In genomic region chr13:46437811-46438404, GRCh38 we compare ENCODE assay signal across 1 cellular context. TPM values are rescaled to one million over a fixed set of nuclear protein-coding genes. Genes with fewer than 3 reads are reported as not detected.
"Had no signal": no experiment of that assay in that cellular context is flagged by ENCODE, and none has a peak within 500 bp of the region (broad histone marks: within the 10 kb centered on the region; RNA-seq: fewer than 3 reads in every experiment).

No MANE protein-coding gene starts in this region.

RNA-seq across cellular contexts. Expression of gene RUBCNL, which starts 50.9 kb away (rescaled TPM):
- total RNA-seq: glomerular endothelial cell had no signal
